8 cellular contexts compared by ENCODE assay signal in the genomic region with DNA sequence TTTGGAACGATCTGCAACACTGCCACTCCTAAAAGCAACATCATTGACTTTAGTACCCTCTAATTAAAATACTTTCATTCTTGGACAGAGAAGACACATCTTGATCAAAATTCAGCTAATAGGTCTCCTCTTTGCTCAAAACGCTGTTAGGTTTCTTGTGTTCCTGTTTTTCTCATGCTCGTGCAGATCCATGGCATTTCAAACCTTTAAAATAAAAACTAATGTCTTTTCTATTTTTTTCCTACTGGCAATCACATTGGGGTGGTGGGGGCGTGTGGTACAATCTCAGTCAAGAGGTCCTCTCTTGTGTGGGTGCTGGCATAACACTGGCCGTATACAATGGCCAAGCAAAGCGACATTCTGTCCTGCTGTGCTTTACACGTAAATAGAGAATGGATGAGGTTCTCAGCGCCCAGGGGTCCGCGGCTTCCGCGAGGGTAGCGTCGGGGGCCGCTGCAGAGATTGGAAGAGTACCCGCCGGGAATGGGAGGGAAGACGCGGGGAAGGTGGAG.
DNase-seq lines count a peak whose midpoint lies in the region; ATAC-seq and TF ChIP-seq lines count a peak whose summit lies in the region.

No MANE protein-coding gene starts in this region.

- H3K27ac ChIP-seq in iPS-18a (ENCODE audit: low read length) = no peak overlapping the region
- no peak overlapping the region for H3K27ac ChIP-seq in MM.1S (ENCODE audit: low read length)

- no peaks in the 10 kb centered on the region for H3K36me3 ChIP-seq in iPS-18a (ENCODE audit: control insufficient read depth, low read depth, low read length)
- no peaks in the 10 kb centered on the region for H3K36me3 ChIP-seq in MM.1S (replicated peaks; ENCODE audit: insufficient read depth, low read length)

- ATAC-seq in stimulated activated memory B cell treated with anti-CD40 and anti-IgM and Interleukin-4, amounts not matched to agents 10 μg/mL and 1 μg/mL and 100 μg/mL, for 72 hours = no peak
- no peak for ATAC-seq in HG03469 (IDR thresholded peaks at IDR 0.05; ENCODE audit: unreplicated experiment)
- ATAC-seq in HG02970 (IDR thresholded peaks at IDR 0.05; ENCODE audit: low FRiP score, unreplicated experiment) = no peak

- H3F3A ChIP-seq in MM.1S (ENCODE audit: insufficient read depth, low read length) = no peaks in the 10 kb centered on the region

- no peaks in the 10 kb centered on the region for H4K20me1 ChIP-seq in MM.1S (ENCODE audit: insufficient read depth, low read length)

- H3K9me2 ChIP-seq in MM.1S (replicated peaks; ENCODE audit: insufficient read depth, low read length) = no peaks in the 10 kb centered on the region

- peak; percentile 49 for DNase-seq in NCI-H748 treated with DMSO at 0.1 percent for 48 hours (lab: John Stamatoyannopoulos, UW)
- no peak for DNase-seq in NCI-H748 (lab: John Stamatoyannopoulos, UW; ENCODE audit: unreplicated experiment)
- no peak for DNase-seq in MM.1S

- TF ChIP-seq CTCF in MM.1S (IDR thresholded peaks at IDR 0.05; ENCODE audit: low read length) = no peak

- H3K9ac ChIP-seq in iPS-18a (ENCODE audit: low read length) = no peak overlapping the region
- no peak overlapping the region for H3K9ac ChIP-seq in MM.1S (ENCODE audit: low read length)

- H3K9me3 Mint-ChIP-seq in activated naive CD8-positive, alpha-beta T cell (ENCODE audit: low read depth) = no peaks in the 10 kb centered on the region
- H3K9me3 Mint-ChIP-seq in stimulated activated memory B cell treated with anti-CD40 and anti-IgM and Interleukin-4, amounts not matched to agents 10 μg/mL and 1 μg/mL and 100 μg/mL, for 72 hours = no peaks in the 10 kb centered on the region

- H3K4me1 ChIP-seq in iPS-18a (ENCODE audit: control insufficient read depth, low read depth, low read length) = peaks cover 8% of the 10 kb centered on the region
- H3K4me1 ChIP-seq in MM.1S (ENCODE audit: low read length) = peaks cover 13% of the 10 kb centered on the region

- no peak overlapping the region for H2AFZ ChIP-seq in MM.1S (ENCODE audit: low read length)

- no peak overlapping the region for H3K4me2 ChIP-seq in MM.1S (ENCODE audit: low read depth, low read length)

- peak overlapping the region; percentile 94 for H3K4me3 Mint-ChIP-seq in activated naive CD8-positive, alpha-beta T cell
- peak overlapping the region; percentile 87 for H3K4me3 Mint-ChIP-seq in stimulated activated memory B cell treated with anti-CD40 and anti-IgM and Interleukin-4, amounts not matched to agents 10 μg/mL and 1 μg/mL and 100 μg/mL, for 72 hours

- H3K4me1 Mint-ChIP-seq in activated naive CD8-positive, alpha-beta T cell (ENCODE audit: low read depth) = peaks cover 48% of the 10 kb centered on the region
- H3K4me1 Mint-ChIP-seq in stimulated activated memory B cell treated with anti-CD40 and anti-IgM and Interleukin-4, amounts not matched to agents 10 μg/mL and 1 μg/mL and 100 μg/mL, for 72 hours = peaks cover 26% of the 10 kb centered on the region

- H3K9me3 ChIP-seq in iPS-18a (ENCODE audit: control insufficient read depth, low read depth, low read length) (no peaks in the 10 kb centered on the region), MM.1S (replicated peaks; ENCODE audit: insufficient read depth, low read length) (no peaks in the 10 kb centered on the region)

- H3K27ac Mint-ChIP-seq in activated naive CD8-positive, alpha-beta T cell = peak overlapping the region; percentile 87
- H3K27ac Mint-ChIP-seq in stimulated activated memory B cell treated with anti-CD40 and anti-IgM and Interleukin-4, amounts not matched to agents 10 μg/mL and 1 μg/mL and 100 μg/mL, for 72 hours = peak overlapping the region; percentile 69

- H3K36me3 Mint-ChIP-seq in activated naive CD8-positive, alpha-beta T cell = peaks cover 3% of the 10 kb centered on the region
- H3K36me3 Mint-ChIP-seq in stimulated activated memory B cell treated with anti-CD40 and anti-IgM and Interleukin-4, amounts not matched to agents 10 μg/mL and 1 μg/mL and 100 μg/mL, for 72 hours = no peaks in the 10 kb centered on the region

- no peaks in the 10 kb centered on the region for H3K27me3 Mint-ChIP-seq in activated naive CD8-positive, alpha-beta T cell
- no peaks in the 10 kb centered on the region for H3K27me3 Mint-ChIP-seq in stimulated activated memory B cell treated with anti-CD40 and anti-IgM and Interleukin-4, amounts not matched to agents 10 μg/mL and 1 μg/mL and 100 μg/mL, for 72 hours

- H3K4me3 ChIP-seq in iPS-18a (ENCODE audit: low read length) = peak overlapping the region; percentile 52
- no peak overlapping the region for H3K4me3 ChIP-seq in MM.1S (ENCODE audit: low read length)

- H3K27me3 ChIP-seq in iPS-18a (ENCODE audit: control insufficient read depth, insufficient read depth, low read length) (peaks cover 53% of the 10 kb centered on the region), MM.1S (replicated peaks; ENCODE audit: insufficient read depth, low read length) (no peaks in the 10 kb centered on the region)

- no peaks in the 10 kb centered on the region for H3K79me2 ChIP-seq in MM.1S (ENCODE audit: low read length)
